ENCODE assay signal across 21 cellular contexts in genomic region chr6:10891960-10892359, GRCh38. TPM values are rescaled to one million over a fixed set of nuclear protein-coding genes. Genes with fewer than 3 reads are reported as not detected.
A peak's percentile ranks its signal among the peaks of the same experiment; 100 is the strongest.
DNase-seq lines count a peak whose midpoint lies in the region; ATAC-seq, FAIRE-seq and TF ChIP-seq lines count a peak whose summit lies in the region.
"Had no signal": no experiment of that assay in that cellular context is flagged by ENCODE, and none has a peak within 500 bp of the region (broad histone marks: within the 10 kb centered on the region; RNA-seq: fewer than 3 reads in every experiment).

No MANE protein-coding gene starts in this region.

- no peak for ATAC-seq in K562
- no peak for ATAC-seq in activated CD8-positive, alpha-beta T cell treated with anti-CD3 and anti-CD28 coated beads for 36 hours
- no peak for ATAC-seq in GM21825 (IDR thresholded peaks at IDR 0.05; ENCODE audit: unreplicated experiment)
- ATAC-seq: A549; CD8-positive, alpha-beta T cell; GM12878 had no signal

- H3K27me3 ChIP-seq in K562 (ENCODE audit: control insufficient read depth in 2 of 2, insufficient read depth in 2 of 2, low read length in 2 of 2) (no peaks in the 10 kb centered on the region), osteoblast (ENCODE audit: insufficient read depth, low read length) (peaks cover 7% of the 10 kb centered on the region)

- peaks cover 4% of the 10 kb centered on the region for H3K4me1 Mint-ChIP-seq in activated CD8-positive, alpha-beta T cell treated with anti-CD3 and anti-CD28 coated beads for 36 hours (ENCODE audit: low read depth)

- H3K4me3 ChIP-seq in K562 = no peak overlapping the region
- no peak overlapping the region for H3K4me3 ChIP-seq in osteoblast (ENCODE audit: insufficient read depth, low read length)
- H3K4me3 ChIP-seq: A549, GM12878, GM23248 had no signal

- H3K9me3 ChIP-seq in K562 (replicated peaks; ENCODE audit: control insufficient read depth, insufficient read depth, low read depth, low read length) = no peaks in the 10 kb centered on the region
- no peaks in the 10 kb centered on the region for H3K9me3 ChIP-seq in osteoblast (ENCODE audit: low read depth, low read length)
- H3K9me3 ChIP-seq: A549 had no signal

- H3K27ac ChIP-seq in K562 (ENCODE audit: extremely low read depth, low read depth, low read length) (no peak overlapping the region), osteoblast (ENCODE audit: low read depth, low read length) (no peak overlapping the region)
- H3K27ac ChIP-seq: A549, C4-2B, GM23248 had no signal

- CTCF ChIA-PET in K562 (lab: Yijun Ruan, JAX; ENCODE audit: low intra/inter-chr PET ratio) = interaction anchor here (0.7 kb wide), 1 partner anchor 45 kb away, joined by 5 read pairs; no protein-coding TSS in a partner anchor
- CTCF ChIA-PET in activated CD8-positive, alpha-beta T cell treated with anti-CD3 and anti-CD28 coated beads for 36 hours (lab: Charles Lee) = no interaction called here

- no peak for TF ChIP-seq RAD21 in K562 (CRISPR knock-in tag; conservative IDR thresholded peaks at IDR 0.05 in 1 of 2, IDR thresholded peaks at IDR 0.05 in 1 of 2)

- no peaks in the 10 kb centered on the region for H3K36me3 Mint-ChIP-seq in activated CD8-positive, alpha-beta T cell treated with anti-CD3 and anti-CD28 coated beads for 36 hours (ENCODE audit: low read depth)
- H3K36me3 Mint-ChIP-seq: CD4-positive, CD25-positive, alpha-beta regulatory T cell; CD8-positive, alpha-beta T cell had no signal

- H3K79me2 ChIP-seq in K562 (ENCODE audit: control insufficient read depth, insufficient read depth, low read length) = peaks cover 47% of the 10 kb centered on the region
- H3K79me2 ChIP-seq in osteoblast (ENCODE audit: insufficient read depth, low read length) = no peaks in the 10 kb centered on the region

- TF ChIP-seq POLR2A in K562 (conservative IDR thresholded peaks at IDR 0.05) = no peak

- DNase-seq in ELF-1 (ENCODE audit: low read depth, low spot score) = peak; percentile 8
- DNase-seq in K562 (ENCODE audit: extremely low read depth in 1 of 4, low spot score in 3 of 4) = no peak
- peak; percentile 35 for DNase-seq in osteoblast (ENCODE audit: insufficient read length, low spot score, missing footprints)
- no peak for DNase-seq in RPMI8226
- no peak for DNase-seq in activated CD8-positive, alpha-beta T cell treated with anti-CD3 and anti-CD28 coated beads for 36 hours
- DNase-seq: 8988T; Caco-2; CD4-positive, CD25-positive, alpha-beta regulatory T cell; CD8-positive, alpha-beta T cell; DMS153; DND-41; GDM1; GM23248; H7; HCEC 1CT had no signal

- H3K4me3 Mint-ChIP-seq in activated CD8-positive, alpha-beta T cell treated with anti-CD3 and anti-CD28 coated beads for 36 hours = no peak overlapping the region
- H3K4me3 Mint-ChIP-seq: CD4-positive, CD25-positive, alpha-beta regulatory T cell; CD8-positive, alpha-beta T cell had no signal

- in situ Hi-C loops in K562 (cut with MboI) = no loop called here

- TF ChIP-seq EP300 in K562 (IDR thresholded peaks at IDR 0.05; ENCODE audit: low read length) = no peak

- FAIRE-seq in K562 (lab: Jason Lieb, UNC) = no peak
- FAIRE-seq: A549, GM12878, H1 had no signal

- no peaks in the 10 kb centered on the region; the same call in 1 of the 2 replicates for H4K20me1 ChIP-seq in K562 (replicated peaks; ENCODE audit: control insufficient read depth, insufficient read depth, low read length)
- H4K20me1 ChIP-seq in osteoblast (ENCODE audit: insufficient read depth, low read length) = no peaks in the 10 kb centered on the region

- TF ChIP-seq CTCF in K562 (IDR thresholded peaks at IDR 0.05 in 2 of 3, conservative IDR thresholded peaks at IDR 0.05 in 1 of 3; ENCODE audit: insufficient read depth in 2 of 3, low read depth in 1 of 3, low read length in 3 of 3) (no peak), osteoblast (IDR thresholded peaks at IDR 0.05; ENCODE audit: extremely low read depth, low read depth, low read length) (no peak)
- TF ChIP-seq CTCF in activated CD8-positive, alpha-beta T cell treated with anti-CD3 and anti-CD28 coated beads for 36 hours (IDR thresholded peaks at IDR 0.05) = no peak

- H3K9me1 ChIP-seq in K562 (ENCODE audit: control insufficient read depth, insufficient read depth, low read length) = no peaks in the 10 kb centered on the region

- no TSS peak for BruUV-seq in K562 (replicated peaks; lab: Mats Ljungman, UMichigan)

- H3K9ac ChIP-seq in K562 (ENCODE audit: insufficient read depth in 1 of 2, low read depth in 2 of 2, low read length in 2 of 2) = no peak overlapping the region
- H3K9ac ChIP-seq: GM23248 had no signal

- H3K4me2 ChIP-seq in K562 (ENCODE audit: insufficient read depth, low read length) (no peak overlapping the region), osteoblast (ENCODE audit: insufficient read depth, low read length) (no peak overlapping the region)
- H3K4me2 ChIP-seq: A549 had no signal

- H3K4me1 ChIP-seq in K562 (replicated peaks in 1 of 2; ENCODE audit: control insufficient read depth in 2 of 2, insufficient read depth in 2 of 2, low read length in 2 of 2) = peaks cover 9 to 20% of the 10 kb centered on the region in 2 experiments
- no peaks in the 10 kb centered on the region for H3K4me1 ChIP-seq in osteoblast (ENCODE audit: insufficient read depth, low read length)
- H3K4me1 ChIP-seq: A549, Caco-2 had no signal

- H2AFZ ChIP-seq in K562 (ENCODE audit: low read depth, low read length) (no peak overlapping the region), osteoblast (ENCODE audit: low read length) (no peak overlapping the region)
- H2AFZ ChIP-seq: GM23248 had no signal

- 89% methylated on average over 5 of the region's 5 CpGs for WGBS in K562 (ENCODE audit: insufficient coverage, low coverage, missing lambda C conversion rate)

- H3K27me3 Mint-ChIP-seq in activated CD8-positive, alpha-beta T cell treated with anti-CD3 and anti-CD28 coated beads for 36 hours = peaks cover 40% of the 10 kb centered on the region

- POLR2A ChIA-PET in K562 (lab: Yijun Ruan, JAX) = interaction anchor here (0.7 to 1.5 kb wide), 3 partner anchors 9 to 858 kb away, joined by 3 to 4 read pairs (median 3); no protein-coding TSS in a partner anchor
- POLR2A ChIA-PET in activated CD8-positive, alpha-beta T cell treated with anti-CD3 and anti-CD28 coated beads for 36 hours (lab: Charles Lee) = no interaction called here

- H3K27ac Mint-ChIP-seq in activated CD8-positive, alpha-beta T cell treated with anti-CD3 and anti-CD28 coated beads for 36 hours = no peak overlapping the region
- H3K27ac Mint-ChIP-seq: CD4-positive, CD25-positive, alpha-beta regulatory T cell; CD8-positive, alpha-beta T cell had no signal

- peaks cover 46% of the 10 kb centered on the region for H3K36me3 ChIP-seq in K562 (ENCODE audit: control insufficient read depth, insufficient read depth, low read length)
- H3K36me3 ChIP-seq in osteoblast (ENCODE audit: insufficient read depth, low read length) = no peaks in the 10 kb centered on the region

- intact Hi-C loops in K562 (cut with micrococcal nuclease) = no loop called here
- intact Hi-C loops in activated CD8-positive, alpha-beta T cell treated with anti-CD3 and anti-CD28 coated beads for 36 hours (cut with micrococcal nuclease) = no loop called here

- no peaks in the 10 kb centered on the region for H3K9me3 Mint-ChIP-seq in activated CD8-positive, alpha-beta T cell treated with anti-CD3 and anti-CD28 coated beads for 36 hours
- H3K9me3 Mint-ChIP-seq: CD8-positive, alpha-beta T cell had no signal

RNA-seq across cellular contexts. Expression of gene SYCP2L, which starts 5.1 kb away (rescaled TPM):
- 49.5 and 138 TPM in 2 replicates for total RNA-seq in K562 (2011; cell fraction: chromatin; rRNA removed; ENCODE audit: low replicate concordance)
- total RNA-seq in K562 (2011; cell fraction: nucleolus; rRNA removed) = 18.3 and 30.9 TPM in 2 replicates
- 67.9 and 97.6 TPM in 2 replicates for total RNA-seq in K562 (2011; cell fraction: nucleoplasm; rRNA removed)
- total RNA-seq in K562 (2014; rRNA removed) (11.2 and 18.8 TPM in 2 replicates), K562 (2014; rRNA removed; fragmentation: Illumina TruSeq; extraction: Trizol) (29.7 and 29.8 TPM in 2 replicates), K562 (2015; rRNA removed; fragmentation: Illumina TruSeq; extraction: Trizol) (22.0 and 27.1 TPM in 2 replicates), K562 (2021) (18.1 and 21.5 TPM in 2 replicates), osteoblast (0.36 TPM in 1 of 2 replicates, not detected in the other)
- polyA plus RNA-seq in K562 (2011; rRNA removed) (46.9 and 64.9 TPM in 2 replicates), K562 (2014; fragmentation: Illumina TruSeq; extraction: Trizol) (20.6 and 31.5 TPM in 2 replicates), K562 (2014; fragmentation: Nextera tagmentation; extraction: Ambion mirVana) (10 to 100 TPM; 12.4 to 16.2 TPM), K562 (2014; rRNA removed) (25.0 and 29.9 TPM in 2 replicates)
- polyA plus RNA-seq in K562 (2011; cell fraction: cytosol; rRNA removed) = 3.7 and 6.8 TPM in 2 replicates
- polyA plus RNA-seq in K562 (2011; cell fraction: nucleus; rRNA removed) = 83.3 and 135 TPM in 2 replicates
- polyA plus RNA-seq in K562 (2012) = 8.3 and 18.2 TPM in 2 replicates
- polyA minus RNA-seq in K562 (2011; rRNA and poly(A)+ RNA removed) = 20.9 and 28.4 TPM in 2 replicates
- 7.8 and 9.1 TPM in 2 replicates for polyA minus RNA-seq in K562 (2011; cell fraction: cytosol; rRNA and poly(A)+ RNA removed)
- 20.5 and 38.4 TPM in 2 replicates for polyA minus RNA-seq in K562 (2011; cell fraction: nucleus; rRNA and poly(A)+ RNA removed)
- under 1 TPM in 1 of 2 experiments, not detected in 1; 0.32 TPM for total RNA-seq in activated CD8-positive, alpha-beta T cell treated with anti-CD3 and anti-CD28 coated beads for 36 hours
- total RNA-seq: CD4-positive, CD25-positive, alpha-beta regulatory T cell; CD8-positive, alpha-beta T cell; GM12878; GM23248 had no signal
- polyA plus RNA-seq: CD4-positive, CD25-positive, alpha-beta regulatory T cell had no signal

RNA-seq across cellular contexts. Expression of gene GCM2, which starts 10.1 kb away (rescaled TPM):
- 0.16 TPM in 1 of 2 replicates, not detected in the other for total RNA-seq in K562 (2011; cell fraction: chromatin; rRNA removed; ENCODE audit: low replicate concordance)
- total RNA-seq in K562 (2011; cell fraction: nucleolus; rRNA removed) = not detected in 2 replicates
- not detected in 2 replicates for total RNA-seq in K562 (2011; cell fraction: nucleoplasm; rRNA removed)
- total RNA-seq in K562 (2014; rRNA removed) = not detected in 2 replicates
- total RNA-seq in K562 (2014; rRNA removed; fragmentation: Illumina TruSeq; extraction: Trizol) = not detected in 2 replicates
- not detected in 2 replicates for total RNA-seq in K562 (2015; rRNA removed; fragmentation: Illumina TruSeq; extraction: Trizol)
- total RNA-seq in K562 (2021) = 0.11 TPM in 1 of 2 replicates, not detected in the other
- polyA plus RNA-seq in K562 (2011; rRNA removed) = 0.04 TPM in 1 of 2 replicates, not detected in the other
- polyA plus RNA-seq in K562 (2011; cell fraction: cytosol; rRNA removed) = 0.07 TPM in 1 of 2 replicates, not detected in the other
- polyA plus RNA-seq in K562 (2011; cell fraction: nucleus; rRNA removed) = not detected in 2 replicates
- not detected in 2 replicates for polyA plus RNA-seq in K562 (2012)
- 0.07 TPM in 1 of 2 replicates, not detected in the other for polyA plus RNA-seq in K562 (2014; fragmentation: Illumina TruSeq; extraction: Trizol)
- under 1 TPM; 0.01 TPM for polyA plus RNA-seq in K562 (2014; fragmentation: Nextera tagmentation; extraction: Ambion mirVana)
- not detected in 2 replicates for polyA plus RNA-seq in K562 (2014; rRNA removed)
- not detected in 2 replicates for polyA minus RNA-seq in K562 (2011; rRNA and poly(A)+ RNA removed)
- polyA minus RNA-seq in K562 (2011; cell fraction: cytosol; rRNA and poly(A)+ RNA removed) = not detected in 2 replicates
- polyA minus RNA-seq in K562 (2011; cell fraction: nucleus; rRNA and poly(A)+ RNA removed) = not detected in 2 replicates
- total RNA-seq in osteoblast = not detected in 2 replicates
- total RNA-seq in activated CD8-positive, alpha-beta T cell treated with anti-CD3 and anti-CD28 coated beads for 36 hours = not detected
- total RNA-seq: Caco-2; CD4-positive, CD25-positive, alpha-beta regulatory T cell; CD8-positive, alpha-beta T cell; GM12878; GM23248; H1; H7 had no signal
- polyA plus RNA-seq: BJ; CD4-positive, CD25-positive, alpha-beta regulatory T cell; GM12878; GM23248 had no signal

RNA-seq across cellular contexts. Expression of gene MAK, which starts 53.6 kb away (rescaled TPM):
- total RNA-seq in K562 (2011; cell fraction: chromatin; rRNA removed; ENCODE audit: low replicate concordance) = 0.51 and 1.5 TPM in 2 replicates
- total RNA-seq in K562 (2011; cell fraction: nucleolus; rRNA removed) = 0.17 and 0.26 TPM in 2 replicates
- 0.31 and 0.59 TPM in 2 replicates for total RNA-seq in K562 (2011; cell fraction: nucleoplasm; rRNA removed)
- total RNA-seq in K562 (2014; rRNA removed) = 0.41 TPM in 2 replicates
- total RNA-seq in K562 (2014; rRNA removed; fragmentation: Illumina TruSeq; extraction: Trizol) = 0.55 and 0.67 TPM in 2 replicates
- 0.41 and 0.51 TPM in 2 replicates for total RNA-seq in K562 (2015; rRNA removed; fragmentation: Illumina TruSeq; extraction: Trizol)
- total RNA-seq in K562 (2021) = 0.54 and 0.64 TPM in 2 replicates
- polyA plus RNA-seq in K562 (2011; rRNA removed) = 0.18 and 0.31 TPM in 2 replicates
- 0.10 TPM in 1 of 2 replicates, not detected in the other for polyA plus RNA-seq in K562 (2011; cell fraction: cytosol; rRNA removed)
- 0.14 and 0.18 TPM in 2 replicates for polyA plus RNA-seq in K562 (2011; cell fraction: nucleus; rRNA removed)
- 0.43 and 0.50 TPM in 2 replicates for polyA plus RNA-seq in K562 (2012)
- 0.55 and 0.58 TPM in 2 replicates for polyA plus RNA-seq in K562 (2014; fragmentation: Illumina TruSeq; extraction: Trizol)
- polyA plus RNA-seq in K562 (2014; fragmentation: Nextera tagmentation; extraction: Ambion mirVana) = 1 to 10 TPM in 1 of 2 experiments, under 1 TPM in 1; 0.53 to 1.1 TPM
- 0.25 and 0.43 TPM in 2 replicates for polyA plus RNA-seq in K562 (2014; rRNA removed)
- polyA minus RNA-seq in K562 (2011; rRNA and poly(A)+ RNA removed) = 0.15 and 0.42 TPM in 2 replicates
- polyA minus RNA-seq in K562 (2011; cell fraction: cytosol; rRNA and poly(A)+ RNA removed) = 0.27 and 0.38 TPM in 2 replicates
- polyA minus RNA-seq in K562 (2011; cell fraction: nucleus; rRNA and poly(A)+ RNA removed) = 0.22 and 0.27 TPM in 2 replicates
- under 0.01 TPM in 1 of 2 replicates, not detected in the other for total RNA-seq in osteoblast
- under 1 TPM; 0.27 to 0.32 TPM for total RNA-seq in activated CD8-positive, alpha-beta T cell treated with anti-CD3 and anti-CD28 coated beads for 36 hours
- total RNA-seq: GM23248 had no signal
- polyA plus RNA-seq: BJ had no signal

Comparison
In these comparisons a context has a peak if more than half of its experiments do, and no peak if none do; other contexts are left out.
1. DNase-seq: peak in ELF-1 (single experiment) and osteoblast (single experiment); none in K562 (0 of 4), RPMI8226 (single experiment) and activated CD8-positive, alpha-beta T cell treated with anti-CD3 and anti-CD28 coated beads for 36 hours (single experiment).